ENCODE assay signal across 1 cellular context in the genomic region with DNA sequence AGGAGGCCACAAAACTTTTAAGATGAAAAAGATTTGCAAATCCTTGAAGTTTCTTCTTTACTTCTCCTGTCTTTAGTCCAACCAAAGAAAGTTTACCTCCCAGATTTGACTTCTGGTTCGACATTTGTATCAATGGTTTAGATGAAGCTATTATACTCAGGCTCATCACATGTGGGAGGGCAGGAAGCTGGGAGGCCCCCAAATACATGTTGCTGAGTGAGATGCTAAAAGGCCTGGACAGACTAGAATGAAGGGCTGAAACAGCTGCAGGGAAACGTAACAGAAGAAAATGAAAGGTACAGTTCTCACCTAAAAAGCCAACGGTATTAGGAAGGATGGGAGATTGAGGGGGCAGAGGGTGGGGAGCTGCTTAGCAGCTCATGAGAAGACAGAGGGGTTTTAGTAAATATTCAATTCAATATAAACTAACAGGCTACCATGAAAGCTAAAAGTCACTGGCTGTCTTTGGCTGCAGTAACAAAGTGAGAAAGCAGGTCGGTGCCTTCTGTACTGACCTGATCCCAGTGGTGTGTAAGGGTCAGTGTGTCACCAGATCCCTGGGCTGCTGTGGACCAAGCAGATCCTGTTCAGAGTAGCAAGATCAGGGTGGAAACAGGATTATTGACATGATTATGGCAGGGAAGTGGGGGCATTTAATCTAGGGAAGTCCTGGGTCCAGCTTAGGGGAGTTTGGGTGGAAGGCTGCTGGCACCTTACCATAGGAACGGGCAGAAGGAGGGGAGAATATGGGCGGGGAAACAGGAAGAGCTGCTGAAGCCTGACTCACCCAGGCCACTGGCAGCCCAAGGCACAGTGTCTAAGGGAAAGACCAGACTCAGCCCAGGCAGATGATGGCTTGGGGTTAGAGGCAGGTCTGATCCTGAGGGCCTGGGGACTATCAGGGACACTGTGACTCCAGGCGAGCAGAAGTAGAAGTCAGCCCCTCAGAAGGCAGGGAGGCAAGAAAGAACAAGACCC.
TF ChIP-seq lines count a peak whose summit lies in the region.

No MANE protein-coding gene starts in this region.

TF ChIP-seq in HCT116, 20 proteins besides CTCF, POLR2A, EP300 and RAD21 (continued from another document):
- TF ChIP-seq, protein P1, sequence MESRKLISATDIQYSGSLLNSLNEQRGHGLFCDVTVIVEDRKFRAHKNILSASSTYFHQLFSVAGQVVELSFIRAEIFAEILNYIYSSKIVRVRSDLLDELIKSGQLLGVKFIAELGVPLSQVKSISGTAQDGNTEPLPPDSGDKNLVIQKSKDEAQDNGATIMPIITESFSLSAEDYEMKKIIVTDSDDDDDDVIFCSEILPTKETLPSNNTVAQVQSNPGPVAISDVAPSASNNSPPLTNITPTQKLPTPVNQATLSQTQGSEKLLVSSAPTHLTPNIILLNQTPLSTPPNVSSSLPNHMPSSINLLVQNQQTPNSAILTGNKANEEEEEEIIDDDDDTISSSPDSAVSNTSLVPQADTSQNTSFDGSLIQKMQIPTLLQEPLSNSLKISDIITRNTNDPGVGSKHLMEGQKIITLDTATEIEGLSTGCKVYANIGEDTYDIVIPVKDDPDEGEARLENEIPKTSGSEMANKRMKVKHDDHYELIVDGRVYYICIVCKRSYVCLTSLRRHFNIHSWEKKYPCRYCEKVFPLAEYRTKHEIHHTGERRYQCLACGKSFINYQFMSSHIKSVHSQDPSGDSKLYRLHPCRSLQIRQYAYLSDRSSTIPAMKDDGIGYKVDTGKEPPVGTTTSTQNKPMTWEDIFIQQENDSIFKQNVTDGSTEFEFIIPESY (IDR thresholded peaks at IDR 0.05; ENCODE audit: extremely low read depth, insufficient replicate concordance, low read length): no peak
- TF ChIP-seq CEBPB (IDR thresholded peaks at IDR 0.05; ENCODE audit: low read depth) (no peak), ZNF274 (IDR thresholded peaks at IDR 0.05; ENCODE audit: low read depth, low read length) (no peak), EGR1 (IDR thresholded peaks at IDR 0.05; ENCODE audit: low read depth) (no peak), FOSL1 (IDR thresholded peaks at IDR 0.05; ENCODE audit: low read depth) (no peak), SP1 (IDR thresholded peaks at IDR 0.05; ENCODE audit: low read depth) (no peak), ZFX (IDR thresholded peaks at IDR 0.05) (no peak), SIN3A (IDR thresholded peaks at IDR 0.05; ENCODE audit: low read depth) (no peak), POLR2AphosphoS5 (IDR thresholded peaks at IDR 0.05; ENCODE audit: low read depth, low read length) (no peak)
